8 cellular contexts compared by ENCODE assay signal in genomic region chr19:1503089-1503924, GRCh38. TPM values are rescaled to one million over a fixed set of nuclear protein-coding genes. Genes with fewer than 3 reads are reported as not detected.
DNase-seq lines count a peak whose midpoint lies in the region; ATAC-seq lines count a peak whose summit lies in the region.

No MANE protein-coding gene starts in this region.

- peaks cover 0 to 7% of the 10 kb centered on the region in 2 donors for H3K36me3 Mint-ChIP-seq in naive B cell
- no peaks in the 10 kb centered on the region for H3K36me3 Mint-ChIP-seq in stimulated activated naive CD8-positive, alpha-beta T cell treated with anti-CD3 and anti-CD28 coated beads, Interleukin-15, Interleukin-2, amounts not matched to agents 100 ng/mL and 50 ng/mL, for 24 hours (ENCODE audit: low read depth)

- DNase-seq in CMK (ENCODE audit: low read depth) (peak; percentile 76), MG63 (peak; percentile 38), naive B cell (peak; percentile 32), middle frontal gyrus (ENCODE audit: extremely low spot score, low spot score) (no peak)
- peak; percentile 52 to 55 for DNase-seq in activated CD4-positive, alpha-beta T cell treated with anti-CD3 and anti-CD28 coated beads, Interleukin-2, amount 50 U/mL, for 24 hours (ENCODE audit: low read depth in 1 of 2, low spot score in 1 of 2)
- DNase-seq in effector CD4-positive, alpha-beta T cell: peak; percentile 39

- peak overlapping the region in 1 of 6 donors; percentile 60 for H3K27ac Mint-ChIP-seq in naive B cell
- H3K27ac Mint-ChIP-seq in stimulated activated naive CD8-positive, alpha-beta T cell treated with anti-CD3 and anti-CD28 coated beads, Interleukin-15, Interleukin-2, amounts not matched to agents 100 ng/mL and 50 ng/mL, for 24 hours: no peak overlapping the region

- peaks cover 10 to 22% (median 11%) of the 10 kb centered on the region in 3 donors for H3K4me1 Mint-ChIP-seq in naive B cell
- peaks cover 13% of the 10 kb centered on the region for H3K4me1 Mint-ChIP-seq in stimulated activated naive CD8-positive, alpha-beta T cell treated with anti-CD3 and anti-CD28 coated beads, Interleukin-15, Interleukin-2, amounts not matched to agents 100 ng/mL and 50 ng/mL, for 24 hours (ENCODE audit: low read depth)

- peak; percentile 11 to 22 for ATAC-seq in naive B cell (ENCODE audit: low read depth in 2 of 2)
- ATAC-seq in HG02763 (IDR thresholded peaks at IDR 0.05; ENCODE audit: unreplicated experiment): no peak

- peaks cover 4% of the 10 kb centered on the region; the same call in 1 of the 2 replicates for H3K27me3 ChIP-seq in MG63

- no peaks in the 10 kb centered on the region for H3K9me3 ChIP-seq in MG63

- H3K27me3 Mint-ChIP-seq in naive B cell: peaks cover 18 to 59% (median 22%) of the 10 kb centered on the region in 3 donors
- H3K27me3 Mint-ChIP-seq in stimulated activated naive CD8-positive, alpha-beta T cell treated with anti-CD3 and anti-CD28 coated beads, Interleukin-15, Interleukin-2, amounts not matched to agents 100 ng/mL and 50 ng/mL, for 24 hours: peaks cover 12% of the 10 kb centered on the region

- H3K9me3 Mint-ChIP-seq in naive B cell: peaks cover 0 to 15% (median 4%) of the 10 kb centered on the region in 7 donors
- no peaks in the 10 kb centered on the region for H3K9me3 Mint-ChIP-seq in stimulated activated naive CD8-positive, alpha-beta T cell treated with anti-CD3 and anti-CD28 coated beads, Interleukin-15, Interleukin-2, amounts not matched to agents 100 ng/mL and 50 ng/mL, for 24 hours

- H3K4me3 ChIP-seq in MG63: no peak overlapping the region

- no peaks in the 10 kb centered on the region for H3K36me3 ChIP-seq in MG63

- peak overlapping the region in 1 of 8 donors; percentile 63 for H3K4me3 Mint-ChIP-seq in naive B cell
- H3K4me3 Mint-ChIP-seq in stimulated activated naive CD8-positive, alpha-beta T cell treated with anti-CD3 and anti-CD28 coated beads, Interleukin-15, Interleukin-2, amounts not matched to agents 100 ng/mL and 50 ng/mL, for 24 hours: peak overlapping the region; percentile 10

RNA-seq across cellular contexts. Expression of gene ADAMTSL5, which starts 9.5 kb away (rescaled TPM):
- total RNA-seq in MG63 (2014; rRNA removed; shearing (Covaris generic); ENCODE audit: low replicate concordance): 1.1 TPM in 1 of 2 replicates, not detected in the other
- polyA plus RNA-seq in naive B cell (ENCODE audit: low read depth in 6 of 6): not detected

RNA-seq across cellular contexts. Expression of gene REEP6, which starts 12.3 kb away (rescaled TPM):
- total RNA-seq in MG63 (2014; rRNA removed; shearing (Covaris generic); ENCODE audit: low replicate concordance): 0.99 and 1.9 TPM in 2 replicates
- 1 to 10 TPM in 2 of 6 donors, under 1 TPM in 4; 0.72 to 1.4 (median 0.90) TPM for polyA plus RNA-seq in naive B cell (ENCODE audit: low read depth in 6 of 6)

RNA-seq across cellular contexts. Expression of gene PCSK4, which starts 13.2 kb away (rescaled TPM):
- total RNA-seq in MG63 (2014; rRNA removed; shearing (Covaris generic); ENCODE audit: low replicate concordance): 0.40 and 9.0 TPM in 2 replicates
- polyA plus RNA-seq in naive B cell (ENCODE audit: low read depth in 6 of 6): under 1 TPM in 1 of 6 donors, not detected in 5; 0.09 TPM

RNA-seq across cellular contexts. Expression of gene PLK5, which starts 20.6 kb away (rescaled TPM):
- total RNA-seq in MG63 (2014; rRNA removed; shearing (Covaris generic); ENCODE audit: low replicate concordance): not detected in 2 replicates
- not detected for polyA plus RNA-seq in naive B cell (ENCODE audit: low read depth in 6 of 6)

RNA-seq across cellular contexts. Expression of gene C19orf25, which starts 24.3 kb away (rescaled TPM):
- 25.6 and 51.6 TPM in 2 replicates for total RNA-seq in MG63 (2014; rRNA removed; shearing (Covaris generic); ENCODE audit: low replicate concordance)
- 10 to 100 TPM; 39.0 to 78.2 (median 46.9) TPM for polyA plus RNA-seq in naive B cell (ENCODE audit: low read depth in 6 of 6)
